10 cellular contexts compared by ENCODE assay signal in the genomic region with DNA sequence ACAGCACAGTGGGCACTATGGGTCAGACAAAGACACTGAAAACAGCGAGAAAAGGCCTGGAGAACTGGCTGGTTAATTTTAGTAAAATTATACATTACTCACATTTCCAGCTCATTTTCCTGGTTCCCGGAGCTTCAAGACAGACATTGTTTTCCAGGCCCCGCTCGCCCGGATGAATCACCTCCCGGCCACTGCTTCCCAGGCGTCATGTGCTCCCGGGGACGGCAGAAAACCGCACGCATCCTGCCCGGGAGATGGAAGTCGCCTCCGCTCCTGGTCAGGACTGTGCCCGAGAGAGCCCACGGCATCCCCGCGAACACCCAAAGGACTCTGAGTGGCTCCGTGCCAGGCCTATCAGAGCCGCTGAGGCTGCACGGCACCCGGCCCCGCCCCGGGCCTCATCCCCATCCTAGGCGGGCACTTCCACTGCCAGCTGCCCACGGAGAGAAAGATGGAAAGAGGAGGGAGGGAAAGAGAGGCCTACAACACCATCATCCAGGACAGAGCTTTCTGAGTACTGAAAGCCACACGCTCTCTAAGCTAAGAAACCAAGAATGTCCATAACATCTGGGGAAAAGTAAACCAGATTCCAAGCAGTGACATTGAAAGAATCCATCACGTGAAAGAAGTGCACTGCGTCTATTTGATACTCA.
DNase-seq lines count a peak whose midpoint lies in the region; ATAC-seq, FAIRE-seq and TF ChIP-seq lines count a peak whose summit lies in the region.
"Had no signal": no experiment of that assay in that cellular context is flagged by ENCODE, and none has a peak within 500 bp of the region (broad histone marks: within the 10 kb centered on the region; RNA-seq: fewer than 3 reads in every experiment).

No MANE protein-coding gene starts in this region.

- H3K27me3 Mint-ChIP-seq in astrocyte (ENCODE audit: low read depth, unreplicated experiment): no peaks in the 10 kb centered on the region
- peaks cover 6 to 7% (median 6%) of the 10 kb centered on the region in 3 donors for H3K27me3 Mint-ChIP-seq in immature natural killer cell (ENCODE audit: low read depth in 3 of 3)

- H3K4me3 Mint-ChIP-seq in astrocyte (ENCODE audit: unreplicated experiment) (no peak overlapping the region), immature natural killer cell (no peak overlapping the region)
- H3K4me3 Mint-ChIP-seq: nephron had no signal

- peak overlapping the region; percentile 97 for H3K27ac Mint-ChIP-seq in astrocyte (ENCODE audit: unreplicated experiment)
- H3K27ac Mint-ChIP-seq in immature natural killer cell: peak overlapping the region in 2 of 6 donors; percentile 40 to 45

- ATAC-seq in HG02571 (IDR thresholded peaks at IDR 0.05; ENCODE audit: unreplicated experiment): no peak

- TF ChIP-seq CTCF in astrocyte (IDR thresholded peaks at IDR 0.05; ENCODE audit: insufficient read depth, low read depth, low read length) (no peak), hepatocyte (IDR thresholded peaks at IDR 0.05; ENCODE audit: poor library complexity) (no peak)

- H3K27me3 ChIP-seq in astrocyte (ENCODE audit: insufficient read depth, low read length) (no peaks in the 10 kb centered on the region), hepatocyte (no peaks in the 10 kb centered on the region), skeletal muscle satellite cell (ENCODE audit: control insufficient read depth, insufficient read depth, low read length) (no peaks in the 10 kb centered on the region)

- H3K36me3 ChIP-seq in astrocyte (ENCODE audit: insufficient read depth, low read length): peaks cover 20% of the 10 kb centered on the region
- H3K36me3 ChIP-seq in hepatocyte (replicated peaks; ENCODE audit: insufficient read depth, low read depth): no peaks in the 10 kb centered on the region
- H3K36me3 ChIP-seq in skeletal muscle satellite cell (ENCODE audit: insufficient read depth, low read length): peaks cover 46% of the 10 kb centered on the region

- H3K9me3 ChIP-seq in astrocyte (ENCODE audit: insufficient read depth, low read depth, low read length): no peaks in the 10 kb centered on the region
- no peaks in the 10 kb centered on the region for H3K9me3 ChIP-seq in hepatocyte (ENCODE audit: low read depth)
- H3K9me3 ChIP-seq in skeletal muscle satellite cell (replicated peaks; ENCODE audit: low read length): no peaks in the 10 kb centered on the region

- 80% methylated on average over 26 of the region's 29 CpGs for WGBS in hepatocyte (ENCODE audit: low lambda C conversion rate, missing lambda C conversion rate)

- H3K79me2 ChIP-seq in astrocyte (ENCODE audit: insufficient read depth, low read length) (peaks cover 89% of the 10 kb centered on the region), hepatocyte (peaks cover 99% of the 10 kb centered on the region)

- H3K4me2 ChIP-seq in astrocyte (ENCODE audit: low read length) (peak overlapping the region; percentile 83), hepatocyte (no peak overlapping the region), skeletal muscle satellite cell (ENCODE audit: low read length) (peak overlapping the region; percentile 82)

- no peaks in the 10 kb centered on the region for H3K9me2 ChIP-seq in hepatocyte (replicated peaks; ENCODE audit: insufficient read depth)

- H2AFZ ChIP-seq in astrocyte (ENCODE audit: low read depth, low read length) (no peak overlapping the region), hepatocyte (no peak overlapping the region)

- H3K36me3 Mint-ChIP-seq in astrocyte (ENCODE audit: low read depth, unreplicated experiment): peaks cover 25% of the 10 kb centered on the region
- H3K36me3 Mint-ChIP-seq in immature natural killer cell: peaks cover 0 to 4% (median under 1%) of the 10 kb centered on the region in 3 donors

- H3K9me3 Mint-ChIP-seq in astrocyte (ENCODE audit: unreplicated experiment): no peaks in the 10 kb centered on the region
- no peaks in the 10 kb centered on the region for H3K9me3 Mint-ChIP-seq in immature natural killer cell
- H3K9me3 Mint-ChIP-seq: nephron had no signal

- H3K4me1 ChIP-seq in astrocyte (ENCODE audit: insufficient read depth, low read length) (peaks cover 47% of the 10 kb centered on the region), hepatocyte (ENCODE audit: insufficient read depth) (no peaks in the 10 kb centered on the region), skeletal muscle satellite cell (ENCODE audit: control insufficient read depth, insufficient read depth, low read length) (peaks cover 57% of the 10 kb centered on the region)

- FAIRE-seq in astrocyte (lab: Jason Lieb, UNC): peak; percentile 81

- peak overlapping the region; percentile 27 for H3K4me3 ChIP-seq in astrocyte (ENCODE audit: insufficient read depth, low read depth, low read length)
- no peak overlapping the region for H3K4me3 ChIP-seq in hepatocyte
- H3K4me3 ChIP-seq in skeletal muscle satellite cell (ENCODE audit: low read length): peak overlapping the region; percentile 62

- H4K20me1 ChIP-seq in astrocyte (ENCODE audit: insufficient read depth, low read length) (peaks cover 26% of the 10 kb centered on the region), hepatocyte (ENCODE audit: insufficient read depth, poor library complexity, severe bottlenecking) (peaks cover 68% of the 10 kb centered on the region)

- DNase-seq in GOT3 (lab: John Stamatoyannopoulos, UW) (peak; percentile 67), astrocyte (ENCODE audit: low read depth) (peak; percentile 95), hepatocyte (ENCODE audit: low spot score) (peak; percentile 44), NCI-H1694 treated with DMSO at 0.1 percent for 48 hours (lab: John Stamatoyannopoulos, UW) (no peak), immature natural killer cell (no peak)
- DNase-seq in activated CD4-positive, alpha-beta T cell treated with anti-CD3 and anti-CD28 coated beads, Interleukin-2, amount 50 U/mL, for 1 hour: no peak
- DNase-seq: T-helper 1 cell had no signal

- H3K9ac ChIP-seq in astrocyte (ENCODE audit: low read length): peak overlapping the region; percentile 90
- peak overlapping the region; percentile 88 for H3K9ac ChIP-seq in skeletal muscle satellite cell (ENCODE audit: low read depth, low read length)

- peaks cover 43% of the 10 kb centered on the region for H3K4me1 Mint-ChIP-seq in astrocyte (ENCODE audit: low read depth, unreplicated experiment)
- H3K4me1 Mint-ChIP-seq in immature natural killer cell: peaks cover 34 to 49% of the 10 kb centered on the region in 2 donors

- H3K27ac ChIP-seq in astrocyte (ENCODE audit: low read depth, low read length) (peak overlapping the region; percentile 100), hepatocyte (peak overlapping the region; percentile 85)

Comparison
In these comparisons a context has a peak if more than half of its experiments do, and no peak if none do; other contexts are left out.
1. DNase-seq: peak in GOT3 (single experiment), astrocyte (single experiment) and hepatocyte (single experiment); none in NCI-H1694 treated with DMSO at 0.1 percent for 48 hours (single experiment), activated CD4-positive, alpha-beta T cell treated with anti-CD3 and anti-CD28 coated beads, Interleukin-2, amount 50 U/mL, for 1 hour (single experiment) and immature natural killer cell (0 of 3).